Comparison of ENCODE assay signal across 8 cellular contexts in the genomic region with DNA sequence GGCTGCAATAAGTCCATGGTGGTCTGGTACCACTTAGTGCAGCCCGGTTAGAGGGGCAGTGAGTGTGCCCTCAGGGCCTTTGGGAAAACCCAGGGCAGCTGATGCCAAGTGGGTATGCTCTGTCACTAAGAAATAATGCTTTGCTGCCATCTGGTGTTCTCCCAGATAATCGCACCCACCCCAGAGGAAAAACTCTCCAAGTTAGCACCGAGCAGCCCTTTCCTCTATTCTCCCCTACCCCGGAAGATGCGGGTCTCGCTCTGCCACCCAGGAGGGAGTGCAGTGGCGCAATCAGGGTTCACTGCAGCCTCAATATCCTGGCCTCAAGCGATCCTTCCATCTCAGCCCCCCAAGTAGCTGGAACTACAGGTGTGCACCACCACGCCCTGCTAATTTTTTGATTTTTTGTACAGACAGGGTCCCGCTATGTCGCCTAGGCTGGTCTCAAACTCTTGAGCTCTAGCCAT. TPM values are rescaled to one million over a fixed set of nuclear protein-coding genes. Genes with fewer than 3 reads are reported as not detected.
DNase-seq lines count a peak whose midpoint lies in the region; ATAC-seq, FAIRE-seq and TF ChIP-seq lines count a peak whose summit lies in the region.

No MANE protein-coding gene starts in this region.

- H3K79me2 ChIP-seq in endothelial cell of umbilical vein (ENCODE audit: control insufficient read depth, insufficient read depth, low read length): no peaks in the 10 kb centered on the region

- H3K36me3 Mint-ChIP-seq in Caco-2 (ENCODE audit: insufficient read depth, unreplicated experiment): no peaks in the 10 kb centered on the region

- BruUV-seq in Caco-2 (replicated peaks; lab: Mats Ljungman, UMichigan) (no TSS peak), endothelial cell of umbilical vein (replicated peaks; lab: Mats Ljungman, UMichigan) (no TSS peak)

- no peak overlapping the region for H3K4me2 ChIP-seq in endothelial cell of umbilical vein (ENCODE audit: insufficient read depth, low read length)

- CTCF ChIA-PET in Caco-2 (lab: Charles Lee) (interaction anchor here (1.3 to 1.8 kb wide), 3 partner anchors 17 to 315 kb away, joined by 4 to 29 read pairs (median 6); a partner anchor contains a TSS), endothelial cell of umbilical vein (lab: Charles Lee) (interaction anchor here (0.6 to 6.9 kb wide), 32 partner anchors 15 to 772 kb away, joined by 3 to 180 read pairs (median 4); a partner anchor contains a TSS)

- ATAC-seq in HG03196 (IDR thresholded peaks at IDR 0.05; ENCODE audit: unreplicated experiment) (peak; percentile 64), mucosa of descending colon (peak; percentile 84)

- no peak overlapping the region for H3K27ac ChIP-seq in endothelial cell of umbilical vein (ENCODE audit: insufficient read depth, low read depth, low read length)

- H3K27me3 ChIP-seq in Caco-2 (replicated peaks; ENCODE audit: control insufficient read depth, insufficient read depth, low read length) (no peaks in the 10 kb centered on the region), endothelial cell of umbilical vein (ENCODE audit: control insufficient read depth in 2 of 2, insufficient read depth in 2 of 2, low read length in 2 of 2) (no peaks in the 10 kb centered on the region)

- H4K20me1 ChIP-seq in endothelial cell of umbilical vein (replicated peaks; ENCODE audit: control insufficient read depth, extremely low read depth, insufficient read depth, low read length): no peaks in the 10 kb centered on the region

- H3K4me1 ChIP-seq in Caco-2 (peaks cover 19% of the 10 kb centered on the region), endothelial cell of umbilical vein (ENCODE audit: control insufficient read depth, extremely low read depth, insufficient read depth, low read length) (peaks cover 17% of the 10 kb centered on the region), mucosa of descending colon (ENCODE audit: low read depth) (peaks cover 6% of the 10 kb centered on the region)

- H3K27ac Mint-ChIP-seq in Caco-2 (ENCODE audit: unreplicated experiment): no peak overlapping the region

- H3K9me3 Mint-ChIP-seq in Caco-2 (ENCODE audit: unreplicated experiment): no peaks in the 10 kb centered on the region

- no peak overlapping the region for H3K9ac ChIP-seq in endothelial cell of umbilical vein (replicated peaks; ENCODE audit: extremely low read depth, insufficient read depth, low read length)

- dilution Hi-C loops in endothelial cell of umbilical vein (cut with MboI; ENCODE audit: extremely low pct_ligation_motif_present, low sequenced_read_pairs): no loop called here

- H3K27me3 Mint-ChIP-seq in Caco-2 (ENCODE audit: insufficient read depth, unreplicated experiment): no peaks in the 10 kb centered on the region

- TF ChIP-seq POLR2A in endothelial cell of umbilical vein (IDR thresholded peaks at IDR 0.05; ENCODE audit: low read depth, low read length): no peak

- intact Hi-C loops in Caco-2 (cut with micrococcal nuclease; ENCODE audit: unreplicated experiment): loop anchor here (1.0 to 2.0 kb wide), 4 partner anchors 123 to 457 kb away; no protein-coding TSS in a partner anchor
- intact Hi-C loops in endothelial cell of umbilical vein (cut with micrococcal nuclease): loop anchor here (1.0 to 2.0 kb wide), 5 partner anchors 176 to 601 kb away; no protein-coding TSS in a partner anchor
- intact Hi-C loops in mucosa of descending colon (cut with DNase I, micrococcal nuclease): loop anchor here in 1 of 2 donors (5.0 kb wide), 2 partner anchors 175 to 315 kb away; no protein-coding TSS in a partner anchor

- POLR2A ChIA-PET in Caco-2 (lab: Charles Lee) (no interaction called here), endothelial cell of umbilical vein (lab: Charles Lee) (no interaction called here)

- DNase-seq in Caco-2 (peak; percentile 58 to 77), NOMO-1 (lab: John Stamatoyannopoulos, UW; ENCODE audit: unreplicated experiment in 2 of 2) (peak; percentile 2 to 54), endothelial cell of umbilical vein (ENCODE audit: low read depth, low spot score) (peak; percentile 64), mucosa of descending colon (peak in 2 of 3 donors; percentile 35 to 84), NCI-H187 treated with DMSO at 0.1 percent for 48 hours (lab: John Stamatoyannopoulos, UW) (no peak)
- DNase-seq in activated CD8-positive, alpha-beta memory T cell treated with anti-CD3 and anti-CD28 coated beads for 48 hours (ENCODE audit: low read depth in 2 of 3, low spot score in 2 of 3): peak in 2 of 3 experiments; percentile 41 to 57
- peak; percentile 35 to 36 for DNase-seq in stimulated activated CD8-positive, alpha-beta memory T cell treated with anti-CD3 and anti-CD28 coated beads, Interleukin-7, amount 100 ng/mL, for 1 hour (ENCODE audit: low read depth in 2 of 2)

- H3K36me3 ChIP-seq in Caco-2 (ENCODE audit: control insufficient read depth, insufficient read depth, low read length): no peaks in the 10 kb centered on the region; the same call in 1 of the 2 replicates
- H3K36me3 ChIP-seq in endothelial cell of umbilical vein (ENCODE audit: control insufficient read depth in 2 of 2, extremely low read depth in 1 of 2, insufficient read depth in 2 of 2, low read length in 2 of 2): no peaks in the 10 kb centered on the region
- H3K36me3 ChIP-seq in mucosa of descending colon (ENCODE audit: low read depth): no peaks in the 10 kb centered on the region

- H2AFZ ChIP-seq in endothelial cell of umbilical vein (ENCODE audit: low read depth, low read length): no peak overlapping the region

- no peak overlapping the region for H3K4me3 Mint-ChIP-seq in Caco-2 (ENCODE audit: unreplicated experiment)

- no peaks in the 10 kb centered on the region for H3K9me1 ChIP-seq in endothelial cell of umbilical vein (replicated peaks; ENCODE audit: control insufficient read depth, extremely low read depth, insufficient read depth, low read length)

- H3K4me3 ChIP-seq in Caco-2 (ENCODE audit: low read depth, low read length) (no peak overlapping the region), endothelial cell of umbilical vein (replicated peaks in 1 of 3; ENCODE audit: insufficient read depth in 1 of 3, low read depth in 1 of 3, low read length in 3 of 3) (no peak overlapping the region), mucosa of descending colon (no peak overlapping the region)

- no peaks in the 10 kb centered on the region for H3K9me3 ChIP-seq in Caco-2
- no peaks in the 10 kb centered on the region for H3K9me3 ChIP-seq in endothelial cell of umbilical vein (replicated peaks; ENCODE audit: control insufficient read depth, insufficient read depth, low read length)
- no peaks in the 10 kb centered on the region for H3K9me3 ChIP-seq in mucosa of descending colon

- FAIRE-seq in endothelial cell of umbilical vein (lab: Jason Lieb, UNC): peak; percentile 89

- H3K4me1 Mint-ChIP-seq in Caco-2 (ENCODE audit: low read depth, unreplicated experiment): peaks cover 5% of the 10 kb centered on the region

- peak; percentile 66 to 77 for TF ChIP-seq CTCF in Caco-2 (IDR thresholded peaks at IDR 0.05; ENCODE audit: insufficient read depth in 1 of 2, low read depth in 1 of 2, low read length in 1 of 2, severe bottlenecking in 1 of 2, unreplicated experiment in 1 of 2)
- peak; percentile 63 to 81 for TF ChIP-seq CTCF in endothelial cell of umbilical vein (IDR thresholded peaks at IDR 0.05; ENCODE audit: extremely low read depth in 1 of 2, insufficient read depth in 1 of 2, low read depth in 1 of 2, low read length in 2 of 2)
- TF ChIP-seq CTCF in mucosa of descending colon (IDR thresholded peaks at IDR 0.05): peak; percentile 63

TF ChIP-seq in endothelial cell of umbilical vein, 7 proteins besides CTCF, POLR2A, EP300 and RAD21:
- TF ChIP-seq GATA2 (IDR thresholded peaks at IDR 0.05; ENCODE audit: insufficient read depth, insufficient read length, low read depth, low read length): no peak
- TF ChIP-seq JUN (IDR thresholded peaks at IDR 0.05; ENCODE audit: borderline replicate concordance, insufficient read depth, insufficient read length, low read depth): no peak

RNA-seq across cellular contexts. Expression of a gene that starts 21.3 kb away (rescaled TPM):
- total RNA-seq in Caco-2 (2022): 1.4 and 2.2 TPM in 2 replicates
- 6.7 and 7.5 TPM in 2 replicates for total RNA-seq in endothelial cell of umbilical vein
- 2.8 and 2.9 TPM in 2 replicates for polyA plus RNA-seq in endothelial cell of umbilical vein
- polyA plus RNA-seq in endothelial cell of umbilical vein (2011; cell fraction: cytosol; rRNA removed): 1.4 and 2.5 TPM in 2 replicates
- polyA plus RNA-seq in endothelial cell of umbilical vein (2011; cell fraction: nucleus; rRNA removed): 7.1 and 10.2 TPM in 2 replicates
- 0.91 and 1.9 TPM in 2 replicates for polyA plus RNA-seq in endothelial cell of umbilical vein (2012)
- polyA minus RNA-seq in endothelial cell of umbilical vein: 4.6 and 7.3 TPM in 2 replicates
- 5.5 TPM for polyA minus RNA-seq in endothelial cell of umbilical vein (2011; cell fraction: cytosol; rRNA and poly(A)+ RNA removed)
- 3.8 and 5.2 TPM in 2 replicates for polyA minus RNA-seq in endothelial cell of umbilical vein (2011; cell fraction: nucleus; rRNA and poly(A)+ RNA removed)
- total RNA-seq in mucosa of descending colon: 10 to 100 TPM; 32.0 to 82.0 (median 35.5) TPM

RNA-seq across cellular contexts. Expression of a gene that starts 26.0 kb away (rescaled TPM):
- total RNA-seq in Caco-2 (2022) (61.6 and 63.7 TPM in 2 replicates), endothelial cell of umbilical vein (55.3 and 59.2 TPM in 2 replicates), mucosa of descending colon (10 to 100 TPM; 49.7 to 94.5 (median 78.9) TPM)
- 31.5 and 37.1 TPM in 2 replicates for polyA plus RNA-seq in endothelial cell of umbilical vein
- polyA plus RNA-seq in endothelial cell of umbilical vein (2011; cell fraction: cytosol; rRNA removed): 53.0 and 58.4 TPM in 2 replicates
- polyA plus RNA-seq in endothelial cell of umbilical vein (2011; cell fraction: nucleus; rRNA removed): 17.8 and 23.0 TPM in 2 replicates
- 37.9 and 70.7 TPM in 2 replicates for polyA plus RNA-seq in endothelial cell of umbilical vein (2012)
- 11.1 and 19.4 TPM in 2 replicates for polyA minus RNA-seq in endothelial cell of umbilical vein
- polyA minus RNA-seq in endothelial cell of umbilical vein (2011; cell fraction: cytosol; rRNA and poly(A)+ RNA removed): 36.5 TPM
- polyA minus RNA-seq in endothelial cell of umbilical vein (2011; cell fraction: nucleus; rRNA and poly(A)+ RNA removed): 6.9 and 7.5 TPM in 2 replicates

RNA-seq across cellular contexts. Expression of a gene that starts 28.2 kb away (rescaled TPM):
- 72.0 and 75.7 TPM in 2 replicates for total RNA-seq in Caco-2 (2022)
- 110 and 113 TPM in 2 replicates for total RNA-seq in endothelial cell of umbilical vein
- polyA plus RNA-seq in endothelial cell of umbilical vein: 52.1 and 56.0 TPM in 2 replicates
- polyA plus RNA-seq in endothelial cell of umbilical vein (2011; cell fraction: cytosol; rRNA removed): 72.0 and 73.0 TPM in 2 replicates
- polyA plus RNA-seq in endothelial cell of umbilical vein (2011; cell fraction: nucleus; rRNA removed): 137 and 144 TPM in 2 replicates
- 55.8 and 64.3 TPM in 2 replicates for polyA plus RNA-seq in endothelial cell of umbilical vein (2012)
- 55.3 and 63.4 TPM in 2 replicates for polyA minus RNA-seq in endothelial cell of umbilical vein
- 36.8 TPM for polyA minus RNA-seq in endothelial cell of umbilical vein (2011; cell fraction: cytosol; rRNA and poly(A)+ RNA removed)
- 38.7 and 53.7 TPM in 2 replicates for polyA minus RNA-seq in endothelial cell of umbilical vein (2011; cell fraction: nucleus; rRNA and poly(A)+ RNA removed)
- 100 to 1,000 TPM; 110 to 122 (median 118) TPM for total RNA-seq in mucosa of descending colon
